In genomic region chr7:138350701-138351357, GRCh38 we compare ENCODE assay signal across 1 cellular context.
TF ChIP-seq lines count a peak whose summit lies in the region.

No MANE protein-coding gene starts in this region.

TF ChIP-seq in K562, 482 proteins besides CTCF, POLR2A, EP300 and RAD21 (continued from another document and continues in another):
- TF ChIP-seq GTF3C2 (IDR thresholded peaks at IDR 0.05; ENCODE audit: borderline replicate concordance, extremely low read depth, insufficient read length) (no peak), CCNT2 (IDR thresholded peaks at IDR 0.05; ENCODE audit: borderline replicate concordance, extremely low read depth, insufficient read length, low read depth, low read length) (peak; percentile 34), SRSF3 (IDR thresholded peaks at IDR 0.05; ENCODE audit: insufficient read depth, low read length) (no peak), ZNF785 (CRISPR knock-in tag; IDR thresholded peaks at IDR 0.05) (no peak), KLF6 (CRISPR knock-in tag; IDR thresholded peaks at IDR 0.05; ENCODE audit: borderline replicate concordance) (peak; percentile 71; the same call in 1 of the 2 replicates), ZNF644 (tag; IDR thresholded peaks at IDR 0.05; ENCODE audit: low read depth) (peak; percentile 72), PTTG1 (tag; IDR thresholded peaks at IDR 0.05; ENCODE audit: low read depth) (peak; percentile 68), SIRT6 (IDR thresholded peaks at IDR 0.05; ENCODE audit: low read depth, low read length) (no peak), CREBBP (IDR thresholded peaks at IDR 0.05; ENCODE audit: low read depth, low read length) (no peak), ARNT (IDR thresholded peaks at IDR 0.05) (peak; percentile 32 to 76; a peak in 2 of 4 replicates), FOSL1 (tag; conservative IDR thresholded peaks at IDR 0.05) (peak; percentile 96), NCOA1 (IDR thresholded peaks at IDR 0.05; ENCODE audit: low read depth) (peak; percentile 75), ZFP1 (CRISPR knock-in tag; IDR thresholded peaks at IDR 0.05) (no peak), PRMT5 (CRISPR knock-in tag; IDR thresholded peaks at IDR 0.05) (no peak), NBN (IDR thresholded peaks at IDR 0.05; ENCODE audit: low read depth) (0 out of 2 replicates have a peak, but pooled peaks have one; percentile 40), ZNF347 (CRISPR knock-in tag; IDR thresholded peaks at IDR 0.05; ENCODE audit: low read depth) (0 out of 2 replicates have a peak, but pooled peaks have one; percentile 30), TRIM24 (IDR thresholded peaks at IDR 0.05) (peak; percentile 99 to 100), ZNF274 (IDR thresholded peaks at IDR 0.05; ENCODE audit: borderline replicate concordance, low read depth, low read length) (no peak), NFE2L1 (tag; IDR thresholded peaks at IDR 0.05; ENCODE audit: borderline replicate concordance, low read depth) (no peak), ZNF740 (CRISPR knock-in tag; IDR thresholded peaks at IDR 0.05) (no peak), ZNF740 (tag; IDR thresholded peaks at IDR 0.05) (peak in 1 of 2 experiments; percentile 52; a peak in 1 of 4 replicates), HSF4 (CRISPR knock-in tag; IDR thresholded peaks at IDR 0.05; ENCODE audit: borderline replicate concordance) (0 out of 2 replicates have a peak, but pooled peaks have one; percentile 60), ZFX (CRISPR knock-in tag; IDR thresholded peaks at IDR 0.05) (peak; percentile 30; the same call in 1 of the 2 replicates), ATF2 (CRISPR knock-in tag; IDR thresholded peaks at IDR 0.05) (no peak), E4F1 (CRISPR knock-in tag; IDR thresholded peaks at IDR 0.05; ENCODE audit: borderline replicate concordance) (no peak), THRAP3 (IDR thresholded peaks at IDR 0.05; ENCODE audit: borderline replicate concordance) (no peak), ZNF707 (CRISPR knock-in tag; conservative IDR thresholded peaks at IDR 0.05) (peak; percentile 56; the same call in 1 of the 2 replicates), SMARCE1 (IDR thresholded peaks at IDR 0.05) (peak; percentile 80), ZNF408 (CRISPR knock-in tag; IDR thresholded peaks at IDR 0.05; ENCODE audit: low read depth) (no peak), ZFPM2 (CRISPR knock-in tag; IDR thresholded peaks at IDR 0.05) (no peak), KAT8 (IDR thresholded peaks at IDR 0.05; ENCODE audit: low read depth) (no peak), ETS1 (conservative IDR thresholded peaks at IDR 0.05; ENCODE audit: control insufficient read depth, low read depth, low read length) (no peak), ESRRA (IDR thresholded peaks at IDR 0.05; ENCODE audit: borderline replicate concordance, low read depth) (peak; percentile 35; the same call in 1 of the 2 replicates), CBX2 (IDR thresholded peaks at IDR 0.05; ENCODE audit: insufficient read depth, low read length, poor library complexity, severe bottlenecking) (no peak), CBX3 (IDR thresholded peaks at IDR 0.05; ENCODE audit: borderline replicate concordance in 1 of 2, low read length in 2 of 2) (peak; percentile 84 to 99), ARID3B (CRISPR knock-in tag; IDR thresholded peaks at IDR 0.05; ENCODE audit: borderline replicate concordance) (no peak), RNF2 (IDR thresholded peaks at IDR 0.05) (no peak; the same call in 1 of the 2 replicates), ADNP (tag; IDR thresholded peaks at IDR 0.05) (peak; percentile 78), RBM34 (IDR thresholded peaks at IDR 0.05; ENCODE audit: borderline replicate concordance, insufficient read depth, low read length) (no peak), HDAC2 (IDR thresholded peaks at IDR 0.05) (no peak), ZNF217 (CRISPR knock-in tag; IDR thresholded peaks at IDR 0.05) (no peak), KAT7 (CRISPR knock-in tag; IDR thresholded peaks at IDR 0.05; ENCODE audit: borderline replicate concordance) (no peak), ZNF184 (CRISPR knock-in tag; IDR thresholded peaks at IDR 0.05) (no peak), HBP1 (CRISPR knock-in tag; IDR thresholded peaks at IDR 0.05) (no peak), XRCC3 (IDR thresholded peaks at IDR 0.05) (peak; percentile 77), ZNF165 (CRISPR knock-in tag; IDR thresholded peaks at IDR 0.05; ENCODE audit: borderline replicate concordance) (peak; percentile 43; the same call in 1 of the 2 replicates), KDM2B (CRISPR knock-in tag; IDR thresholded peaks at IDR 0.05) (no peak; the same call in 1 of the 2 replicates), TRIM28 (IDR thresholded peaks at IDR 0.05) (peak; percentile 98), L3MBTL2 (IDR thresholded peaks at IDR 0.05) (no peak), NFE2 (IDR thresholded peaks at IDR 0.05; ENCODE audit: low read depth) (peak; percentile 76), ELF1 (tag; IDR thresholded peaks at IDR 0.05) (0 out of 2 replicates have a peak, but pooled peaks have one; percentile 54), HIVEP1 (CRISPR knock-in tag; IDR thresholded peaks at IDR 0.05) (no peak), STAT6 (CRISPR knock-in tag; IDR thresholded peaks at IDR 0.05) (no peak), PREB (CRISPR knock-in tag; IDR thresholded peaks at IDR 0.05) (no peak), KDM5B (IDR thresholded peaks at IDR 0.05; ENCODE audit: insufficient replicate concordance, low read depth, low read length) (no peak), HNRNPL (IDR thresholded peaks at IDR 0.05; ENCODE audit: low read depth, low read length) (no peak), MEIS2 (IDR thresholded peaks at IDR 0.05; ENCODE audit: partially characterized antibody) (no peak), ZNF586 (CRISPR knock-in tag; conservative IDR thresholded peaks at IDR 0.05) (no peak), MYNN (IDR thresholded peaks at IDR 0.05) (no peak), MYNN (CRISPR knock-in tag; IDR thresholded peaks at IDR 0.05) (no peak), TCFL5 (CRISPR knock-in tag; conservative IDR thresholded peaks at IDR 0.05) (no peak)
